ENCODE assay signal across 8 cellular contexts in the genomic region with DNA sequence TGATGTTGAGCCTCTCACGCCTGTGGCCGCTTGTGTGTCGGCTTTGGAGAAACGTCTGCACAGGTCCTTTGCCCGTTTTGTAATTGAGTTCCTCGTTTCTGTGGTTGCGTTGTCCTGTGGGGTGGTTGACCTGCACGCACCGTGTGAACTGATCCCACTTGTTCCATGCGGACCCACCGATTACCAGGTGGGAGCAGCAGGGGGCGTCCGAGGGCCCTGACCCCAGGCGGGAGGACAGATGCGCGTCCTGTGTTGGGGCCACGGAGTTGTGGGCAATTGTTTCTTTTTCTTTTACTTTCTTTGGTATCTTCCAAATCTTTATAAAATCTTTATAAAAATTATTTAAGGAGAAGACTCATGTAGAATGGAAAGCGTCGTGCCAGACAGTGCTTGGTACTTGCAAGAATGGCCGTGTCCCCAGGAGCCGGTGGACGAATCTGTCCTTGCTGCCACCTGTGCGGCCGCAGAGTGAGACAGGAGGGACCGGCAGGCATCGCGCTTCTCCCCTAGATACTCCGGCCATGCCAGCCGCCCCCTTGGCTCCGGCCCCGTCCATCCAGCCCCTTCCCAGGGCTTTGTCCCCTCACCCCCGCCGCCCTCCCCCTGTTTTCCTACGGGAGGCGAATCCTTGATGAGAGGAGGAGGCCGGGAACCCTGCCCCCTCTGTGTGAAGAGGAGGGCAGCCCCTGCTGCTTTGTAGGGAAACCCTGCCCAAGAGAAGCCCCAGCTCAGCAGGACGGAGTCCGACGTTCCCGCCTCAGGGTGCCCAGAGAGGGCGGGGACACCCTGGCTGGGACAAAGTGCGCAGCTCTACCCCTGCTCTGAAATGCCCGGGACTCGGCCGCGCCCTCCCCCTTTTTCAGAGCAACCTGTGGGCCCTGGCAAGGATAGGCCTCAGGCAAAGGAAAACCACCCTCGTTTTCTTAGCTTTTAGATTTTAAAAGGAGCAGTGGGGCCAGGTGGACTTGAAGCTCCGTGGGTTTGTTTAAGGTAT. TPM values are rescaled to one million over a fixed set of nuclear protein-coding genes. Genes with fewer than 3 reads are reported as not detected.
DNase-seq lines count a peak whose midpoint lies in the region; ATAC-seq and TF ChIP-seq lines count a peak whose summit lies in the region.

No MANE protein-coding gene starts in this region.

- peaks cover 11% of the 10 kb centered on the region for H3F3A ChIP-seq in neural progenitor cell (ENCODE audit: low read depth)

- H3K9me3 Mint-ChIP-seq in endothelial cell (ENCODE audit: unreplicated experiment): no peaks in the 10 kb centered on the region
- no peaks in the 10 kb centered on the region for H3K9me3 Mint-ChIP-seq in neural progenitor cell

- peak overlapping the region; percentile 57 for H3K4me2 ChIP-seq in neural progenitor cell

- peaks cover 24% of the 10 kb centered on the region for H3K4me1 ChIP-seq in neural progenitor cell

- peak; percentile 77 for TF ChIP-seq CTCF in HFF-Myc (IDR thresholded peaks at IDR 0.05; ENCODE audit: low read depth, low read length, missing control alignments)
- peak; percentile 63 for TF ChIP-seq CTCF in endothelial cell (IDR thresholded peaks at IDR 0.05; ENCODE audit: unreplicated experiment)
- TF ChIP-seq CTCF in neural progenitor cell (IDR thresholded peaks at IDR 0.05): peak; percentile 73

- ATAC-seq in GM19395 (IDR thresholded peaks at IDR 0.05; ENCODE audit: unreplicated experiment) (no peak), HG03135 (IDR thresholded peaks at IDR 0.05; ENCODE audit: unreplicated experiment) (no peak)

- no peak overlapping the region for H3K27ac Mint-ChIP-seq in endothelial cell (ENCODE audit: unreplicated experiment)
- H3K27ac Mint-ChIP-seq in neural progenitor cell: peak overlapping the region; percentile 27

- H2AFZ ChIP-seq in neural progenitor cell (replicated peaks): peak overlapping the region; percentile 17

- no peak overlapping the region for H3K4me3 ChIP-seq in HFF-Myc (replicated peaks; ENCODE audit: low read depth, low read length)
- no peak overlapping the region for H3K4me3 ChIP-seq in neural progenitor cell

- no peak overlapping the region for H3K9ac ChIP-seq in neural progenitor cell

- H3K9me3 ChIP-seq in neural progenitor cell (ENCODE audit: low read depth): no peaks in the 10 kb centered on the region

- H4K20me1 ChIP-seq in neural progenitor cell (ENCODE audit: low read depth): peaks cover 59% of the 10 kb centered on the region

- no peaks in the 10 kb centered on the region for H3K36me3 ChIP-seq in neural progenitor cell

- H3K4me1 Mint-ChIP-seq in endothelial cell (ENCODE audit: unreplicated experiment) (no peaks in the 10 kb centered on the region), neural progenitor cell (peaks cover 32% of the 10 kb centered on the region)

- H3K27me3 ChIP-seq in neural progenitor cell: no peaks in the 10 kb centered on the region

- H3K36me3 Mint-ChIP-seq in endothelial cell (ENCODE audit: low read depth, unreplicated experiment): no peaks in the 10 kb centered on the region
- no peaks in the 10 kb centered on the region for H3K36me3 Mint-ChIP-seq in neural progenitor cell

- H3K4me3 Mint-ChIP-seq in endothelial cell (ENCODE audit: unreplicated experiment) (no peak overlapping the region), neural progenitor cell (peak overlapping the region; percentile 54)

- peaks cover 4% of the 10 kb centered on the region for H3K27me3 Mint-ChIP-seq in endothelial cell (ENCODE audit: unreplicated experiment)
- peaks cover 2% of the 10 kb centered on the region for H3K27me3 Mint-ChIP-seq in neural progenitor cell (ENCODE audit: insufficient read depth, low read depth)

- H3K27ac ChIP-seq in neural progenitor cell: peak overlapping the region; percentile 46

- no peak for DNase-seq in HFF-Myc (ENCODE audit: extremely low read depth, low read depth)
- peak; percentile 39 to 40 for DNase-seq in activated CD4-positive, alpha-beta T cell treated with anti-CD3 and anti-CD28 coated beads, Interleukin-2, amount 50 U/mL, for 4 hours
- peak; percentile 83 for DNase-seq in endothelial cell (ENCODE audit: low spot score)
- peak; percentile 74 for DNase-seq in neural progenitor cell (ENCODE audit: low spot score)
- no peak for DNase-seq in GF-D8 (lab: John Stamatoyannopoulos, UW)
- no peak for DNase-seq in NCI-H1105 treated with DMSO at 0.1 percent for 48 hours (lab: John Stamatoyannopoulos, UW)

- H3K79me2 ChIP-seq in neural progenitor cell (ENCODE audit: low read depth): no peaks in the 10 kb centered on the region

RNA-seq across cellular contexts. Expression of a gene that starts 41.7 kb away (rescaled TPM):
- 23.1 TPM for total RNA-seq in endothelial cell (ENCODE audit: unreplicated experiment)
- total RNA-seq in neural progenitor cell (ENCODE audit: low replicate concordance): 33.4 and 47.2 TPM in 2 replicates

Comparison
In these comparisons a context has a peak if more than half of its experiments do, and no peak if none do; other contexts are left out.
1. DNase-seq: peak in activated CD4-positive, alpha-beta T cell treated with anti-CD3 and anti-CD28 coated beads, Interleukin-2, amount 50 U/mL, for 4 hours (2 of 2), endothelial cell (single experiment) and neural progenitor cell (single experiment); none in HFF-Myc (single experiment), GF-D8 (single experiment) and NCI-H1105 treated with DMSO at 0.1 percent for 48 hours (single experiment).
2. Peak in every context shown above with its lines, with median percentiles within 50 percentile points of each other: CTCF ChIP-seq.